In genomic region chr1:156750932-156751723, GRCh38 we compare ENCODE assay signal across 8 cellular contexts. TPM values are rescaled to one million over a fixed set of nuclear protein-coding genes. Genes with fewer than 3 reads are reported as not detected.
DNase-seq lines count a peak whose midpoint lies in the region; ATAC-seq and TF ChIP-seq lines count a peak whose summit lies in the region.

TSS of gene HDGF (minus strand) at chr1:156751675. CDS start at chr1:156751429, 246 bp downstream.

- H3K9me3 ChIP-seq in ES-I3 (ENCODE audit: control insufficient read depth, insufficient read depth, low read length) (no peaks in the 10 kb centered on the region), MG63 (no peaks in the 10 kb centered on the region), neural progenitor cell (ENCODE audit: low read depth) (no peaks in the 10 kb centered on the region)

- H3K4me2 ChIP-seq in neural progenitor cell: peak within 1 kb of the TSS; percentile 100

- peaks cover 50% of the 10 kb centered on the region for H3F3A ChIP-seq in neural progenitor cell (ENCODE audit: low read depth)

- peaks cover 84% of the 10 kb centered on the region for H3K79me2 ChIP-seq in neural progenitor cell (ENCODE audit: low read depth)

- H2AFZ ChIP-seq in neural progenitor cell (replicated peaks): peak within 1 kb of the TSS; percentile 95

- peaks cover 16% of the 10 kb centered on the region for H4K20me1 ChIP-seq in neural progenitor cell (ENCODE audit: low read depth)

- peak within 1 kb of the TSS; percentile 93 for H3K27ac Mint-ChIP-seq in activated T-cell treated with anti-CD3 and anti-CD28 coated beads, Interleukin-2, amount 50 U/mL, for 72 hours
- H3K27ac Mint-ChIP-seq in neural progenitor cell: peak within 1 kb of the TSS; percentile 99

- H3K36me3 Mint-ChIP-seq in activated T-cell treated with anti-CD3 and anti-CD28 coated beads, Interleukin-2, amount 50 U/mL, for 72 hours (ENCODE audit: insufficient read depth in 2 of 2): peaks cover 4 to 10% of the 10 kb centered on the region in 2 donors
- peaks cover 3% of the 10 kb centered on the region for H3K36me3 Mint-ChIP-seq in neural progenitor cell

- H3K4me3 ChIP-seq in MG63 (peak within 1 kb of the TSS; percentile 89), foreskin fibroblast (ENCODE audit: low read depth in 1 of 2, low read length in 2 of 2) (peak within 1 kb of the TSS; percentile 68 to 98), neural progenitor cell (peak within 1 kb of the TSS; percentile 100)

- peaks cover 34% of the 10 kb centered on the region for H3K4me1 ChIP-seq in ES-I3 (ENCODE audit: insufficient read depth, low read length)
- peaks cover 35% of the 10 kb centered on the region for H3K4me1 ChIP-seq in neural progenitor cell

- H3K27me3 ChIP-seq in MG63 (no peaks in the 10 kb centered on the region), neural progenitor cell (no peaks in the 10 kb centered on the region)

- peak; percentile 22 for ATAC-seq in GM21723 (IDR thresholded peaks at IDR 0.05; ENCODE audit: unreplicated experiment)
- ATAC-seq in activated T-cell treated with anti-CD3 and anti-CD28 coated beads, Interleukin-2, amount 50 U/mL, for 72 hours (replicated peaks in 1 of 2): peak; percentile 25 to 37

- H3K9me3 Mint-ChIP-seq in activated T-cell treated with anti-CD3 and anti-CD28 coated beads, Interleukin-2, amount 50 U/mL, for 72 hours: no peaks in the 10 kb centered on the region
- no peaks in the 10 kb centered on the region for H3K9me3 Mint-ChIP-seq in neural progenitor cell

- H3K9ac ChIP-seq in ES-I3 (ENCODE audit: low read depth, low read length) (peak within 1 kb of the TSS; percentile 76), neural progenitor cell (peak within 1 kb of the TSS; percentile 96)

- H3K4me3 Mint-ChIP-seq in activated T-cell treated with anti-CD3 and anti-CD28 coated beads, Interleukin-2, amount 50 U/mL, for 72 hours: peak within 1 kb of the TSS; percentile 89 to 93
- peak within 1 kb of the TSS; percentile 100 for H3K4me3 Mint-ChIP-seq in neural progenitor cell

- peaks cover 49% of the 10 kb centered on the region for H3K4me1 Mint-ChIP-seq in activated T-cell treated with anti-CD3 and anti-CD28 coated beads, Interleukin-2, amount 50 U/mL, for 72 hours (ENCODE audit: low read depth)
- H3K4me1 Mint-ChIP-seq in neural progenitor cell: peaks cover 55% of the 10 kb centered on the region

- H3K27me3 Mint-ChIP-seq in activated T-cell treated with anti-CD3 and anti-CD28 coated beads, Interleukin-2, amount 50 U/mL, for 72 hours (ENCODE audit: low read depth): no peaks in the 10 kb centered on the region
- H3K27me3 Mint-ChIP-seq in neural progenitor cell (ENCODE audit: insufficient read depth, low read depth): peaks cover 2% of the 10 kb centered on the region

- TF ChIP-seq CTCF in foreskin fibroblast (IDR thresholded peaks at IDR 0.05; ENCODE audit: low read depth, low read length): no peak
- no peak for TF ChIP-seq CTCF in neural progenitor cell (IDR thresholded peaks at IDR 0.05)

- DNase-seq in MG63 (peak; percentile 59), foreskin fibroblast (peak in 1 of 2 donors; percentile 65), neural progenitor cell (ENCODE audit: low spot score) (peak; percentile 77), GDM1 (lab: John Stamatoyannopoulos, UW) (no peak), foreskin melanocyte (no peak)
- DNase-seq in activated T-cell treated with anti-CD3 and anti-CD28 coated beads, Interleukin-2, amount 50 U/mL, for 72 hours: peak; percentile 50 to 55

- H3K27ac ChIP-seq in neural progenitor cell: peak within 1 kb of the TSS; percentile 90

- H3K36me3 ChIP-seq in ES-I3 (ENCODE audit: insufficient read depth, low read length): no peaks in the 10 kb centered on the region
- peaks cover 46% of the 10 kb centered on the region for H3K36me3 ChIP-seq in MG63
- H3K36me3 ChIP-seq in neural progenitor cell: no peaks in the 10 kb centered on the region

RNA-seq across cellular contexts. Expression of gene HDGF, which starts in this region (rescaled TPM):
- total RNA-seq in MG63 (2014; rRNA removed; shearing (Covaris generic); ENCODE audit: low replicate concordance): 565 and 817 TPM in 2 replicates
- total RNA-seq in activated T-cell treated with anti-CD3 and anti-CD28 coated beads, Interleukin-2, amount 50 U/mL, for 72 hours: 100 to 1,000 TPM; 185 to 217 TPM
- total RNA-seq in neural progenitor cell (ENCODE audit: low replicate concordance): 246 and 366 TPM in 2 replicates

Comparison
In these comparisons a context has a peak if more than half of its experiments do, and no peak if none do; other contexts are left out.
1. DNase-seq: peak in MG63 (single experiment), activated T-cell treated with anti-CD3 and anti-CD28 coated beads, Interleukin-2, amount 50 U/mL, for 72 hours (2 of 2) and neural progenitor cell (single experiment); none in GDM1 (single experiment) and foreskin melanocyte (single experiment).
2. Peak in every context shown above with its lines, with median percentiles within 50 percentile points of each other: H3K4me3 ChIP-seq.